In the genomic region with DNA sequence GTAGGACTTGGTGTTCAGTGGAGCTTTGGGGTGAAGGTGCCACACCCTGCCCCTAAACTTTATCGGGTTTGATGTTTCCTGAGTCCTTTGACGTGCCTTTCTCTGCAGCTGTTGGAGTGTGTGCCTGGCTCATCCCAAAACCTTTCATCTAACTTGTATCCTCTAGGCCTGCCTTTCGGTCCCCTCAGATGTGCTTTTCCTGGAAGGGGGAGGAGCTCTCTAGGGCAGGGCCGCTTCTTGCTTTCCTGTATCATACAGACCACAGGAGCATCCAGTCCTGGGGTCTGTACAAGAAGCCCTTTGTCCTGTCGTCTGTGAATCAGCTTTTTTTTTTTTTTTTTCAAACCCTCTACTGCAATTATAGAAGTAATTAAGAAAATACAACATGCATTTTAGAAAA, we compare ENCODE assay signal across 20 cellular contexts.
"Had no signal": no experiment of that assay in that cellular context is flagged by ENCODE, and none has a peak within 500 bp of the region (broad histone marks: within the 10 kb centered on the region; RNA-seq: fewer than 3 reads in every experiment).

No MANE protein-coding gene starts in this region.

- H3K27me3 ChIP-seq: Peyer's patch, SJSA1 had no signal

- H3K4me3 Mint-ChIP-seq: activated CD4-positive, alpha-beta memory T cell treated with anti-CD3 and anti-CD28 coated beads, Interleukin-2, amount 10 ng/mL, durations not matched to agents 7 days and 5 days; activated naive CD4-positive, alpha-beta T cell treated with anti-CD3 and anti-CD28 coated beads for 36 hours; activated naive CD8-positive, alpha-beta T cell treated with anti-CD3 and anti-CD28 coated beads for 36 hours; T-cell had no signal

- ATAC-seq: activated CD4-positive, CD25-positive, alpha-beta regulatory T cell treated with anti-CD3 and anti-CD28 coated beads, Interleukin-2, amount 50 U/mL, for 24 hours; T-cell had no signal

- H3K9me3 Mint-ChIP-seq: activated CD4-positive, alpha-beta memory T cell treated with anti-CD3 and anti-CD28 coated beads, Interleukin-2, amount 10 ng/mL, durations not matched to agents 7 days and 5 days; activated naive CD4-positive, alpha-beta T cell treated with anti-CD3 and anti-CD28 coated beads for 36 hours; activated naive CD8-positive, alpha-beta T cell treated with anti-CD3 and anti-CD28 coated beads for 36 hours; T-cell had no signal

- DNase-seq: activated CD4-positive, alpha-beta memory T cell treated with anti-CD3 and anti-CD28 coated beads, Interleukin-2, amount 10 ng/mL, durations not matched to agents 7 days and 5 days; activated CD4-positive, alpha-beta T cell treated with anti-CD3 and anti-CD28 coated beads for 48 hours; activated CD8-positive, alpha-beta memory T cell treated with anti-CD3 and anti-CD28 coated beads, Interleukin-2, amount 50 U/mL, for 48 hours; activated effector memory CD4-positive, alpha-beta T cell treated with anti-CD3 and anti-CD28 coated beads, Interleukin-2, amount 50 U/mL, for 16 hours; activated naive CD4-positive, alpha-beta T cell treated with anti-CD3 and anti-CD28 coated beads for 36 hours; activated naive CD8-positive, alpha-beta T cell treated with anti-CD3 and anti-CD28 coated beads for 36 hours; activated T-cell treated with anti-CD3 and anti-CD28 coated beads, Interleukin-2, amount 50 U/mL, for 1 hour; central memory CD4-positive, alpha-beta T cell; KBM-7; NCI-H1048; NCI-H146; NCI-H187 treated with DMSO at 0.1 percent for 48 hours; NCI-H2081 treated with DMSO at 0.1 percent for 48 hours; NCI-H446; NCI-H524; Peyer's patch; SHP77; T-cell had no signal

- H3K27me3 Mint-ChIP-seq: activated CD4-positive, alpha-beta memory T cell treated with anti-CD3 and anti-CD28 coated beads, Interleukin-2, amount 10 ng/mL, durations not matched to agents 7 days and 5 days; activated naive CD8-positive, alpha-beta T cell treated with anti-CD3 and anti-CD28 coated beads for 36 hours; T-cell had no signal

- H3K36me3 Mint-ChIP-seq: activated naive CD8-positive, alpha-beta T cell treated with anti-CD3 and anti-CD28 coated beads for 36 hours; T-cell had no signal

- H3K4me3 ChIP-seq: Peyer's patch, SJSA1 had no signal

- H3K27ac Mint-ChIP-seq: activated CD4-positive, alpha-beta memory T cell treated with anti-CD3 and anti-CD28 coated beads, Interleukin-2, amount 10 ng/mL, durations not matched to agents 7 days and 5 days; activated naive CD4-positive, alpha-beta T cell treated with anti-CD3 and anti-CD28 coated beads for 36 hours; activated naive CD8-positive, alpha-beta T cell treated with anti-CD3 and anti-CD28 coated beads for 36 hours had no signal

- H3K36me3 ChIP-seq: SJSA1 had no signal
